In genomic region chr2:12076810-12077209, GRCh38 we compare ENCODE assay signal across 13 cellular contexts.
DNase-seq lines count a peak whose midpoint lies in the region; ATAC-seq and TF ChIP-seq lines count a peak whose summit lies in the region.
"Had no signal": no experiment of that assay in that cellular context is flagged by ENCODE, and none has a peak within 500 bp of the region (broad histone marks: within the 10 kb centered on the region; RNA-seq: fewer than 3 reads in every experiment).

No MANE protein-coding gene starts in this region.

- no peak for TF ChIP-seq CTCF in WTC11 (IDR thresholded peaks at IDR 0.05)

- peak; percentile 7 for DNase-seq in NCI-H2227 (lab: John Stamatoyannopoulos, UW; ENCODE audit: unreplicated experiment)
- no peak for DNase-seq in NCI-H2227 treated with DMSO at 0.1 percent for 48 hours (lab: John Stamatoyannopoulos, UW)
- peak; percentile 56 to 69 for DNase-seq in SHP77 (lab: John Stamatoyannopoulos, UW)
- DNase-seq in skeletal muscle cell (ENCODE audit: low read depth), result peak; percentile 41
- DNase-seq in GM23248, result no peak
- DNase-seq in WTC11 (ENCODE audit: low spot score), result no peak
- DNase-seq in T1000 (lab: John Stamatoyannopoulos, UW), result no peak
- DNase-seq: H7, right cardiac atrium had no signal

- H3K36me3 ChIP-seq in GM23248 (ENCODE audit: low read depth), result no peaks in the 10 kb centered on the region
- H3K36me3 ChIP-seq: ascending aorta had no signal

- no peaks in the 10 kb centered on the region for H3K9me3 ChIP-seq in GM23248 (ENCODE audit: low read depth)
- H3K9me3 ChIP-seq: ascending aorta had no signal

- ATAC-seq in HG03520 (IDR thresholded peaks at IDR 0.05; ENCODE audit: unreplicated experiment), result peak; percentile 42
- ATAC-seq in WTC11, result no peak
- ATAC-seq: activated CD4-positive, CD25-positive, alpha-beta regulatory T cell treated with anti-CD3 and anti-CD28 coated beads, Interleukin-2, amount 50 U/mL, for 24 hours; Panc1; right cardiac atrium had no signal

- no peaks in the 10 kb centered on the region for H3F3A ChIP-seq in GM23248 (ENCODE audit: insufficient read depth)

- no peaks in the 10 kb centered on the region for H4K20me1 ChIP-seq in GM23248 (ENCODE audit: insufficient read depth)

- H3K79me2 ChIP-seq in GM23248 (ENCODE audit: insufficient read depth), result no peaks in the 10 kb centered on the region

- no peaks in the 10 kb centered on the region for H3K9me2 ChIP-seq in GM23248 (ENCODE audit: insufficient read depth)

- H3K4me1 Mint-ChIP-seq in WTC11, result peaks cover 24% of the 10 kb centered on the region

- POLR2A ChIA-PET in WTC11 (lab: Charles Lee), result no interaction called here

- 52 to 56% methylated on average over 5 of the region's 5 CpGs for WGBS in GM23248 (ENCODE audit: low coverage in 1 of 2, low lambda C conversion rate in 2 of 2, missing lambda C conversion rate in 2 of 2), 2 experiments

- H3K4me3 ChIP-seq in skeletal muscle cell (ENCODE audit: low read depth, low read length) (no peak overlapping the region), GM23248 (no peak overlapping the region)
- H3K4me3 ChIP-seq: ascending aorta had no signal

- H3K4me3 Mint-ChIP-seq in WTC11, result no peak overlapping the region

- no peaks in the 10 kb centered on the region for H3K27me3 Mint-ChIP-seq in WTC11 (ENCODE audit: low read depth)

- no peaks in the 10 kb centered on the region for H3K4me1 ChIP-seq in GM23248 (ENCODE audit: insufficient read depth)
- H3K4me1 ChIP-seq: ascending aorta had no signal

- no peaks in the 10 kb centered on the region; the same call in 1 of the 2 replicates for H3K27me3 ChIP-seq in GM23248 (replicated peaks; ENCODE audit: insufficient read depth)
- H3K27me3 ChIP-seq: ascending aorta had no signal

- in situ Hi-C loops in GM23248 (cut with MboI), result no loop called here

- H3K9me3 Mint-ChIP-seq in WTC11, result no peaks in the 10 kb centered on the region

- no peak overlapping the region for H2AFZ ChIP-seq in GM23248

- no peak overlapping the region for H3K4me2 ChIP-seq in GM23248 (ENCODE audit: unreplicated experiment)

- H3K27ac ChIP-seq in GM23248, result no peak overlapping the region
- H3K27ac ChIP-seq: ascending aorta had no signal

- no peaks in the 10 kb centered on the region for H3K36me3 Mint-ChIP-seq in WTC11

- no peak overlapping the region for H3K27ac Mint-ChIP-seq in WTC11

- CTCF ChIA-PET in WTC11 (lab: Charles Lee), result no interaction called here

- H3K9ac ChIP-seq in GM23248, result no peak overlapping the region

TF ChIP-seq in WTC11, 78 proteins besides CTCF, POLR2A, EP300 and RAD21:
- TF ChIP-seq HMGA2 (CRISPR knock-in tag; IDR thresholded peaks at IDR 0.05) (no peak), ETV6 (CRISPR knock-in tag; IDR thresholded peaks at IDR 0.05) (no peak), FOXP1 (CRISPR knock-in tag; IDR thresholded peaks at IDR 0.05; ENCODE audit: borderline replicate concordance) (no peak), USF1 (CRISPR knock-in tag; IDR thresholded peaks at IDR 0.05) (no peak), PRRX2 (CRISPR knock-in tag; IDR thresholded peaks at IDR 0.05) (no peak), IRF2 (CRISPR knock-in tag; IDR thresholded peaks at IDR 0.05; ENCODE audit: borderline replicate concordance, low read depth) (no peak), SMAD4 (CRISPR knock-in tag; IDR thresholded peaks at IDR 0.05) (no peak), KAT7 (CRISPR knock-in tag; IDR thresholded peaks at IDR 0.05; ENCODE audit: borderline replicate concordance) (no peak), FOXK1 (CRISPR knock-in tag; IDR thresholded peaks at IDR 0.05) (no peak), SOX15 (CRISPR knock-in tag; IDR thresholded peaks at IDR 0.05) (no peak), GABPB1 (CRISPR knock-in tag; IDR thresholded peaks at IDR 0.05) (no peak), ZNF138 (CRISPR knock-in tag; conservative IDR thresholded peaks at IDR 0.05) (no peak), ZNF512 (CRISPR knock-in tag; IDR thresholded peaks at IDR 0.05; ENCODE audit: borderline replicate concordance) (no peak), MYBL2 (CRISPR knock-in tag; IDR thresholded peaks at IDR 0.05) (no peak), AFF4 (CRISPR knock-in tag; IDR thresholded peaks at IDR 0.05; ENCODE audit: borderline replicate concordance) (no peak), IRF1 (CRISPR knock-in tag; IDR thresholded peaks at IDR 0.05) (no peak), FOXJ3 (CRISPR knock-in tag; IDR thresholded peaks at IDR 0.05; ENCODE audit: borderline replicate concordance) (no peak), TP53 (CRISPR knock-in tag; IDR thresholded peaks at IDR 0.05) (no peak), ZNF121 (CRISPR knock-in tag; IDR thresholded peaks at IDR 0.05) (no peak)

Comparison
In these comparisons a context has a peak if more than half of its experiments do, and no peak if none do; other contexts are left out.
1. DNase-seq: peak in NCI-H2227 (single experiment), SHP77 (2 of 2) and skeletal muscle cell (single experiment); none in NCI-H2227 treated with DMSO at 0.1 percent for 48 hours (single experiment), GM23248 (single experiment), WTC11 (single experiment) and T1000 (single experiment).